ENCODE assay signal across 18 cellular contexts in genomic region chr10:132891313-132891712, GRCh38. TPM values are rescaled to one million over a fixed set of nuclear protein-coding genes. Genes with fewer than 3 reads are reported as not detected.
DNase-seq lines count a peak whose midpoint lies in the region; ATAC-seq and TF ChIP-seq lines count a peak whose summit lies in the region.
"Had no signal": no experiment of that assay in that cellular context is flagged by ENCODE, and none has a peak within 500 bp of the region (broad histone marks: within the 10 kb centered on the region; RNA-seq: fewer than 3 reads in every experiment).

No MANE protein-coding gene starts in this region.

- H3K4me3 ChIP-seq in right atrium auricular region, result no peak overlapping the region
- H3K4me3 ChIP-seq in adipocyte (ENCODE audit: low read length), result no peak overlapping the region
- no peak overlapping the region for H3K4me3 ChIP-seq in thyroid gland (replicated peaks in 1 of 3)
- no peak overlapping the region for H3K4me3 ChIP-seq in psoas muscle
- H3K4me3 ChIP-seq: MG63, PC-9 had no signal

- H3K36me3 Mint-ChIP-seq in mesothelial cell of epicardium, result no peaks in the 10 kb centered on the region

- WGBS in thyroid gland, 2 donors, result 83 to 93% methylated on average over 2 to 7 of the region's 7 CpGs
- 40 to 47% (median 43%) methylated on average over 7 of the region's 7 CpGs for WGBS in psoas muscle, 3 donors

- DNase-seq in Right ventricle myocardium inferior (ENCODE audit: missing footprints) (peak; percentile 32), right atrium auricular region (ENCODE audit: low spot score) (no peak), adipocyte (ENCODE audit: low read depth) (peak; percentile 64), mesothelial cell of epicardium (ENCODE audit: low spot score in 2 of 2, unreplicated experiment in 2 of 2) (peak in 1 of 2 experiments; percentile 35), thyroid gland (no peak), psoas muscle (no peak)
- DNase-seq: COR-L47, GOT3, Karpas-422, MG63, NCI-H1092, NCI-H146, NCI-H2081 treated with DMSO at 0.1 percent for 48 hours, NCI-H510A treated with DMSO at 0.1 percent for 48 hours, NCI-H82, PC-9 had no signal

- H3K27me3 Mint-ChIP-seq in mesothelial cell of epicardium (ENCODE audit: low read depth), result peaks cover 23% of the 10 kb centered on the region

- H3K9me3 ChIP-seq in right atrium auricular region (no peaks in the 10 kb centered on the region), adipocyte (ENCODE audit: control insufficient read depth, low read length) (peaks cover 4% of the 10 kb centered on the region), thyroid gland (no peaks in the 10 kb centered on the region), psoas muscle (no peaks in the 10 kb centered on the region)
- H3K9me3 ChIP-seq: MG63 had no signal

- ATAC-seq in Right ventricle myocardium inferior (no peak), HG02763 (IDR thresholded peaks at IDR 0.05; ENCODE audit: unreplicated experiment) (no peak), psoas muscle (no peak)

- H3K4me1 Mint-ChIP-seq in mesothelial cell of epicardium, result peaks cover 39% of the 10 kb centered on the region

- H3K4me3 Mint-ChIP-seq in mesothelial cell of epicardium, result no peak overlapping the region

- H3K27ac ChIP-seq in right atrium auricular region (no peak overlapping the region), thyroid gland (peak overlapping the region; percentile 58 to 76 (median 67)), psoas muscle (no peak overlapping the region)
- H3K27ac ChIP-seq: C4-2B, PC-9 had no signal

- intact Hi-C loops in Right ventricle myocardium inferior (cut with DNase I) (loop anchor here (10.0 kb wide), 1 partner anchor 237 kb away; no protein-coding TSS in a partner anchor), thyroid gland (cut with DNase I) (no loop called here), psoas muscle (cut with DNase I) (no loop called here)

- H3K9ac ChIP-seq in adipocyte (ENCODE audit: low read length), result no peak overlapping the region

- no peak for TF ChIP-seq POLR2A in thyroid gland (IDR thresholded peaks at IDR 0.05)

- no peaks in the 10 kb centered on the region for H3K36me3 ChIP-seq in right atrium auricular region
- H3K36me3 ChIP-seq in adipocyte (ENCODE audit: control insufficient read depth, insufficient read depth, low read length, severe bottlenecking), result no peaks in the 10 kb centered on the region
- H3K36me3 ChIP-seq in thyroid gland, result no peaks in the 10 kb centered on the region
- no peaks in the 10 kb centered on the region for H3K36me3 ChIP-seq in psoas muscle (ENCODE audit: insufficient read depth in 1 of 2, low read depth in 1 of 2)
- H3K36me3 ChIP-seq: MG63 had no signal

- H3K4me1 ChIP-seq in right atrium auricular region (peaks cover 0 to 9% of the 10 kb centered on the region in 2 donors), adipocyte (ENCODE audit: control insufficient read depth, insufficient read depth, low read length) (peaks cover 5% of the 10 kb centered on the region), thyroid gland (peaks cover 11 to 13% of the 10 kb centered on the region in 2 donors), psoas muscle (no peaks in the 10 kb centered on the region)

- no peaks in the 10 kb centered on the region for H3K9me3 Mint-ChIP-seq in mesothelial cell of epicardium

- H3K27ac Mint-ChIP-seq in mesothelial cell of epicardium, result peak overlapping the region; percentile 38

- H3K27me3 ChIP-seq in right atrium auricular region, result no peaks in the 10 kb centered on the region
- peaks cover 64% of the 10 kb centered on the region for H3K27me3 ChIP-seq in adipocyte (replicated peaks; ENCODE audit: control insufficient read depth, insufficient read depth, low read length)
- H3K27me3 ChIP-seq in thyroid gland, result no peaks in the 10 kb centered on the region
- peaks cover 0 to 59% (median 23%) of the 10 kb centered on the region in 3 donors for H3K27me3 ChIP-seq in psoas muscle (ENCODE audit: insufficient read depth in 3 of 3, low read length in 2 of 3)
- H3K27me3 ChIP-seq: MG63 had no signal

- TF ChIP-seq CTCF in right atrium auricular region (IDR thresholded peaks at IDR 0.05) (no peak), mesothelial cell of epicardium (IDR thresholded peaks at IDR 0.05; ENCODE audit: unreplicated experiment) (no peak), thyroid gland (IDR thresholded peaks at IDR 0.05) (no peak), psoas muscle (IDR thresholded peaks at IDR 0.05) (no peak)

RNA-seq across cellular contexts. Expression of gene CFAP46, which starts 51.1 kb away (rescaled TPM):
- 0.57 TPM for total RNA-seq in Right ventricle myocardium inferior
- 1 to 10 TPM in 1 of 2 donors, under 1 TPM in 1; 0.35 to 1.5 TPM for total RNA-seq in right atrium auricular region
- 3.1 to 4.1 TPM (median 3.2 TPM) in 3 replicates for total RNA-seq in mesothelial cell of epicardium
- total RNA-seq in thyroid gland, result 10 to 100 TPM in 1 of 4 donors, 1 to 10 TPM in 3; 3.6 to 12.7 (median 9.1) TPM
- 10 to 100 TPM in 3 of 4 donors, 1 to 10 TPM in 1; 6.5 to 20.4 (median 14.3) TPM for total RNA-seq in psoas muscle
- polyA plus RNA-seq in psoas muscle, result 10 to 100 TPM in 2 of 3 donors, 1 to 10 TPM in 1; 3.9 to 25.4 (median 12.7) TPM
- total RNA-seq: PC-9 had no signal

Comparison
In these comparisons a context has a peak if more than half of its experiments do, and no peak if none do; other contexts are left out.
1. DNase-seq: peak in Right ventricle myocardium inferior (single experiment) and adipocyte (single experiment); none in right atrium auricular region (single experiment), thyroid gland (0 of 2) and psoas muscle (0 of 2).
2. H3K27ac ChIP-seq: peak in thyroid gland (3 of 3); none in right atrium auricular region (0 of 2) and psoas muscle (single experiment).